ENCODE assay signal across 11 cellular contexts in the genomic region with DNA sequence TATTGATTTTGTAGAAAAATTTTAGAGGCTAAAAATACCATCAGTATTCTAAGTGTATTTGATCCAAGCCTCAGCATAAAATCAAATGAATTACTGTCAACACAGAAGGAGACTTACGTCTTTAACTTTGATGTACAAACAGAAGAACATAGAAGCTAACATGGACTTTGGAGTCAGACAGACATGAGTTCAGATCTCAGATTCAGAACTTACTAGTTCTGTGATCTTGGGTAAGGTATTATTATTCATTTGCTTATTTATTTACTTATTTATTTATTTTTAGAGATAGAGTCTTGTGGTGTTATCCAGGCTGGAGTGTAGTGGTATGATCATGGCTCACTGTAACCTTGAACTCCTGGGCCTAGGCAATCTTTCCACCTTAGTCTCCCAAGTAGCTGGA. TPM values are rescaled to one million over a fixed set of nuclear protein-coding genes. Genes with fewer than 3 reads are reported as not detected.
A peak's percentile ranks its signal among the peaks of the same experiment; 100 is the strongest.
DNase-seq lines count a peak whose midpoint lies in the region; ATAC-seq and TF ChIP-seq lines count a peak whose summit lies in the region.
"Had no signal": no experiment of that assay in that cellular context is flagged by ENCODE, and none has a peak within 500 bp of the region (broad histone marks: within the 10 kb centered on the region; RNA-seq: fewer than 3 reads in every experiment).

No MANE protein-coding gene starts in this region.

- H3K27me3 ChIP-seq in SU-DHL-6 (ENCODE audit: low read length) (no peaks in the 10 kb centered on the region), thoracic aorta (replicated peaks; ENCODE audit: insufficient read depth) (no peaks in the 10 kb centered on the region)

- H3K4me3 ChIP-seq in SU-DHL-6 (ENCODE audit: insufficient read depth, low read length, poor library complexity, severe bottlenecking) = no peak overlapping the region
- peak overlapping the region; percentile 63 for H3K4me3 ChIP-seq in thoracic aorta

- H3K9me3 ChIP-seq in SU-DHL-6 (ENCODE audit: insufficient read depth, low read length) (no peaks in the 10 kb centered on the region), thoracic aorta (no peaks in the 10 kb centered on the region)

- no peaks in the 10 kb centered on the region for H3F3A ChIP-seq in SU-DHL-6 (ENCODE audit: insufficient read depth)

- H3K9ac ChIP-seq in SU-DHL-6 (ENCODE audit: low read length) = no peak overlapping the region

- no peak overlapping the region for H2AFZ ChIP-seq in SU-DHL-6 (ENCODE audit: low read depth, low read length, severe bottlenecking)

- H3K4me3 Mint-ChIP-seq in activated naive CD4-positive, alpha-beta T cell treated with anti-CD3 and anti-CD28 coated beads, Interleukin-2, amount 10 ng/mL, durations not matched to agents 7 days and 5 days = peak overlapping the region; percentile 81
- peak overlapping the region; percentile 92 to 98 (median 95) for H3K4me3 Mint-ChIP-seq in immature natural killer cell

- H3K4me1 ChIP-seq in thoracic aorta (ENCODE audit: control insufficient read depth in 1 of 2, low read depth in 2 of 2) = peaks cover 0 to 5% of the 10 kb centered on the region in 2 donors

- H3K79me2 ChIP-seq in SU-DHL-6 (ENCODE audit: insufficient read depth, low read length) = no peaks in the 10 kb centered on the region

- TF ChIP-seq CTCF in SU-DHL-6 (IDR thresholded peaks at IDR 0.05; ENCODE audit: insufficient read depth, low read length, poor library complexity, severe bottlenecking) (no peak), thoracic aorta (IDR thresholded peaks at IDR 0.05) (no peak)

- no peak for ATAC-seq in thoracic aorta (ENCODE audit: insufficient number of reproducible peaks, low FRiP score, low read depth)

- no peaks in the 10 kb centered on the region for H3K9me2 ChIP-seq in SU-DHL-6 (replicated peaks; ENCODE audit: insufficient read depth, low read length)

- peak overlapping the region; percentile 10 for H3K4me2 ChIP-seq in SU-DHL-6 (ENCODE audit: low read depth, low read length, poor library complexity, severe bottlenecking)

- peak overlapping the region; percentile 100 for H3K27ac Mint-ChIP-seq in activated naive CD4-positive, alpha-beta T cell treated with anti-CD3 and anti-CD28 coated beads, Interleukin-2, amount 10 ng/mL, durations not matched to agents 7 days and 5 days
- peak overlapping the region; percentile 91 to 99 (median 97) for H3K27ac Mint-ChIP-seq in immature natural killer cell

- H3K36me3 ChIP-seq in SU-DHL-6 (ENCODE audit: low read length) (no peaks in the 10 kb centered on the region), thoracic aorta (no peaks in the 10 kb centered on the region)

- H3K27ac ChIP-seq in SU-DHL-6 (ENCODE audit: low read depth, low read length) = no peak overlapping the region
- no peak overlapping the region for H3K27ac ChIP-seq in thoracic aorta

- H3K4me1 Mint-ChIP-seq in activated naive CD4-positive, alpha-beta T cell treated with anti-CD3 and anti-CD28 coated beads, Interleukin-2, amount 10 ng/mL, durations not matched to agents 7 days and 5 days = peaks cover 62% of the 10 kb centered on the region
- peaks cover 46 to 53% of the 10 kb centered on the region in 2 donors for H3K4me1 Mint-ChIP-seq in immature natural killer cell

- peaks cover 5% of the 10 kb centered on the region for H3K27me3 Mint-ChIP-seq in activated naive CD4-positive, alpha-beta T cell treated with anti-CD3 and anti-CD28 coated beads, Interleukin-2, amount 10 ng/mL, durations not matched to agents 7 days and 5 days
- H3K27me3 Mint-ChIP-seq in immature natural killer cell (ENCODE audit: low read depth in 3 of 3) = peaks cover 2 to 8% (median 7%) of the 10 kb centered on the region in 3 donors

- CTCF ChIA-PET in activated naive CD4-positive, alpha-beta T cell treated with anti-CD3 and anti-CD28 coated beads, Interleukin-2, amount 10 ng/mL, durations not matched to agents 7 days and 5 days (lab: Charles Lee) = interaction anchor here (1.0 to 1.2 kb wide), 3 partner anchors 8 to 228 kb away, joined by 3 to 6 read pairs (median 4); no protein-coding TSS in a partner anchor

- peaks cover 19% of the 10 kb centered on the region for H3K36me3 Mint-ChIP-seq in activated naive CD4-positive, alpha-beta T cell treated with anti-CD3 and anti-CD28 coated beads, Interleukin-2, amount 10 ng/mL, durations not matched to agents 7 days and 5 days
- H3K36me3 Mint-ChIP-seq in immature natural killer cell = no peaks in the 10 kb centered on the region

- H3K9me3 Mint-ChIP-seq in activated naive CD4-positive, alpha-beta T cell treated with anti-CD3 and anti-CD28 coated beads, Interleukin-2, amount 10 ng/mL, durations not matched to agents 7 days and 5 days = peaks cover 4% of the 10 kb centered on the region
- no peaks in the 10 kb centered on the region for H3K9me3 Mint-ChIP-seq in immature natural killer cell

- H4K20me1 ChIP-seq in SU-DHL-6 (ENCODE audit: low read depth, low read length) = no peaks in the 10 kb centered on the region

- no peak for DNase-seq in activated naive CD4-positive, alpha-beta T cell treated with anti-CD3 and anti-CD28 coated beads, Interleukin-2, amount 10 ng/mL, durations not matched to agents 7 days and 5 days
- no peak for DNase-seq in activated naive CD4-positive, alpha-beta T cell (lab: John Stamatoyannopoulos, UW)
- no peak for DNase-seq in immature natural killer cell
- DNase-seq in thoracic aorta (ENCODE audit: low spot score) = no peak
- no peak for DNase-seq in NCI-H510A (lab: John Stamatoyannopoulos, UW)
- DNase-seq in EL = no peak
- no peak for DNase-seq in activated CD4-positive, alpha-beta T cell treated with anti-CD3 and anti-CD28 coated beads, Interleukin-2, amount 50 U/mL, for 4 hours
- DNase-seq: NCI-H510A treated with DMSO at 0.1 percent for 48 hours, posterior cingulate gyrus had no signal

RNA-seq across cellular contexts. Expression of a gene that starts 4.0 kb away (rescaled TPM):
- 10 to 100 TPM; 14.8 to 28.8 (median 27.4) TPM for polyA plus RNA-seq in immature natural killer cell
- 1 to 10 TPM; 4.1 to 4.2 TPM for total RNA-seq in thoracic aorta
- total RNA-seq: H1 had no signal
- polyA plus RNA-seq: H1 had no signal

RNA-seq across cellular contexts. Expression of a gene that starts 19.2 kb away (rescaled TPM):
- polyA plus RNA-seq in immature natural killer cell = under 1 TPM in 2 of 3 donors, not detected in 1; 0.10 to 0.50 TPM
- total RNA-seq in thoracic aorta = not detected
- total RNA-seq: H1 had no signal

RNA-seq across cellular contexts. Expression of a gene that starts 36.9 kb away (rescaled TPM):
- 1 to 10 TPM in 2 of 3 donors, not detected in 1; 1.7 to 2.0 TPM for polyA plus RNA-seq in immature natural killer cell
- 1 to 10 TPM; 1.1 to 2.8 TPM for total RNA-seq in thoracic aorta

RNA-seq across cellular contexts. Expression of a gene that starts 45.7 kb away (rescaled TPM):
- polyA plus RNA-seq in immature natural killer cell = 10 to 100 TPM; 43.7 to 79.9 (median 51.4) TPM
- total RNA-seq in thoracic aorta = 10 to 100 TPM; 44.5 to 68.3 TPM
